Comparison of ENCODE assay signal across 1 cellular context in genomic region chr11:27506200-27507182, GRCh38.
TF ChIP-seq lines count a peak whose summit lies in the region.

Gene LIN7C, minus strand, starts transcription at chr11:27506769. Its CDS starts 17 bp downstream, at chr11:27506752.

TF ChIP-seq in HepG2, 621 proteins besides CTCF, POLR2A, EP300 and RAD21 (continued from another document and continues in another):
- TF ChIP-seq, protein P1, sequence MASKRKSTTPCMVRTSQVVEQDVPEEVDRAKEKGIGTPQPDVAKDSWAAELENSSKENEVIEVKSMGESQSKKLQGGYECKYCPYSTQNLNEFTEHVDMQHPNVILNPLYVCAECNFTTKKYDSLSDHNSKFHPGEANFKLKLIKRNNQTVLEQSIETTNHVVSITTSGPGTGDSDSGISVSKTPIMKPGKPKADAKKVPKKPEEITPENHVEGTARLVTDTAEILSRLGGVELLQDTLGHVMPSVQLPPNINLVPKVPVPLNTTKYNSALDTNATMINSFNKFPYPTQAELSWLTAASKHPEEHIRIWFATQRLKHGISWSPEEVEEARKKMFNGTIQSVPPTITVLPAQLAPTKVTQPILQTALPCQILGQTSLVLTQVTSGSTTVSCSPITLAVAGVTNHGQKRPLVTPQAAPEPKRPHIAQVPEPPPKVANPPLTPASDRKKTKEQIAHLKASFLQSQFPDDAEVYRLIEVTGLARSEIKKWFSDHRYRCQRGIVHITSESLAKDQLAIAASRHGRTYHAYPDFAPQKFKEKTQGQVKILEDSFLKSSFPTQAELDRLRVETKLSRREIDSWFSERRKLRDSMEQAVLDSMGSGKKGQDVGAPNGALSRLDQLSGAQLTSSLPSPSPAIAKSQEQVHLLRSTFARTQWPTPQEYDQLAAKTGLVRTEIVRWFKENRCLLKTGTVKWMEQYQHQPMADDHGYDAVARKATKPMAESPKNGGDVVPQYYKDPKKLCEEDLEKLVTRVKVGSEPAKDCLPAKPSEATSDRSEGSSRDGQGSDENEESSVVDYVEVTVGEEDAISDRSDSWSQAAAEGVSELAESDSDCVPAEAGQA (IDR thresholded peaks at IDR 0.05; ENCODE audit: low read depth): peak; percentile 86
- TF ChIP-seq, protein P1 (CRISPR knock-in tag; IDR thresholded peaks at IDR 0.05; ENCODE audit: borderline replicate concordance): no peak
- TF ChIP-seq BHLHE40 (IDR thresholded peaks at IDR 0.05; ENCODE audit: low read length): no peak
- TF ChIP-seq ZFX (CRISPR knock-in tag; IDR thresholded peaks at IDR 0.05; ENCODE audit: low read depth): peak; percentile 91
- TF ChIP-seq ZNF800 (CRISPR knock-in tag; IDR thresholded peaks at IDR 0.05): no peak
- no peak for TF ChIP-seq MAZ (IDR thresholded peaks at IDR 0.05; ENCODE audit: borderline replicate concordance, low read depth, low read length)
- peak; percentile 73; the same call in 1 of the 2 replicates for TF ChIP-seq MAZ (CRISPR knock-in tag; IDR thresholded peaks at IDR 0.05; ENCODE audit: low read depth)
- no peak; the same call in 1 of the 2 replicates for TF ChIP-seq ZSCAN25 (CRISPR knock-in tag; IDR thresholded peaks at IDR 0.05)
- peak; percentile 95 for TF ChIP-seq KAT8 (CRISPR knock-in tag; IDR thresholded peaks at IDR 0.05)
- peak; percentile 49; the same call in 1 of the 2 replicates for TF ChIP-seq KAT7 (CRISPR knock-in tag; IDR thresholded peaks at IDR 0.05; ENCODE audit: borderline replicate concordance)
- TF ChIP-seq ZNF44 (CRISPR knock-in tag; IDR thresholded peaks at IDR 0.05): no peak
- TF ChIP-seq SIX1 (CRISPR knock-in tag; IDR thresholded peaks at IDR 0.05; ENCODE audit: borderline replicate concordance): no peak; the same call in 1 of the 2 replicates
- TF ChIP-seq, protein P2, sequence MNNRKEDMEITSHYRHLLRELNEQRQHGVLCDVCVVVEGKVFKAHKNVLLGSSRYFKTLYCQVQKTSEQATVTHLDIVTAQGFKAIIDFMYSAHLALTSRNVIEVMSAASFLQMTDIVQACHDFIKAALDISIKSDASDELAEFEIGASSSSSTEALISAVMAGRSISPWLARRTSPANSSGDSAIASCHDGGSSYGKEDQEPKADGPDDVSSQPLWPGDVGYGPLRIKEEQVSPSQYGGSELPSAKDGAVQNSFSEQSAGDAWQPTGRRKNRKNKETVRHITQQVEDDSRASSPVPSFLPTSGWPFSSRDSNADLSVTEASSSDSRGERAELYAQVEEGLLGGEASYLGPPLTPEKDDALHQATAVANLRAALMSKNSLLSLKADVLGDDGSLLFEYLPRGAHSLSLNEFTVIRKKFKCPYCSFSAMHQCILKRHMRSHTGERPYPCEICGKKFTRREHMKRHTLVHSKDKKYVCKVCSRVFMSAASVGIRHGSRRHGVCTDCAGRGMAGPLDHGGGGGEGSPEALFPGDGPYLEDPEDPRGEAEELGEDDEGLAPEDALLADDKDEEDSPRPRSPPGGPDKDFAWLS (CRISPR knock-in tag; IDR thresholded peaks at IDR 0.05; ENCODE audit: borderline replicate concordance): no peak
- TF ChIP-seq ZNF639 (CRISPR knock-in tag; conservative IDR thresholded peaks at IDR 0.05): 0 out of 2 replicates have a peak, but pooled peaks have one; percentile 19
- no peak for TF ChIP-seq CBX1 (IDR thresholded peaks at IDR 0.05; ENCODE audit: low read depth)
- peak; percentile 27; the same call in 1 of the 2 replicates for TF ChIP-seq PAXIP1 (CRISPR knock-in tag; conservative IDR thresholded peaks at IDR 0.05)
- TF ChIP-seq AKNA (CRISPR knock-in tag; IDR thresholded peaks at IDR 0.05; ENCODE audit: borderline replicate concordance): peak; percentile 37; the same call in 1 of the 2 replicates
- no peak for TF ChIP-seq ZNF207 (IDR thresholded peaks at IDR 0.05; ENCODE audit: borderline replicate concordance)
- no peak for TF ChIP-seq ARNT (IDR thresholded peaks at IDR 0.05)
- TF ChIP-seq ZMYM2 (CRISPR knock-in tag; IDR thresholded peaks at IDR 0.05): no peak
- 0 out of 2 replicates have a peak, but pooled peaks have one; percentile 42 for TF ChIP-seq SATB2 (CRISPR knock-in tag; IDR thresholded peaks at IDR 0.05)
- TF ChIP-seq MAX (IDR thresholded peaks at IDR 0.05): peak; percentile 58; the same call in 1 of the 2 replicates
- TF ChIP-seq NR2F6 (IDR thresholded peaks at IDR 0.05): peak; percentile 25; the same call in 1 of the 2 replicates
- peak; percentile 36; the same call in 1 of the 2 replicates for TF ChIP-seq NR2F6 (CRISPR knock-in tag; IDR thresholded peaks at IDR 0.05)
- TF ChIP-seq ARNT2 (CRISPR knock-in tag; IDR thresholded peaks at IDR 0.05; ENCODE audit: low read depth): peak; percentile 87
- TF ChIP-seq NFE2 (CRISPR knock-in tag; IDR thresholded peaks at IDR 0.05): no peak
- no peak for TF ChIP-seq ZSCAN22 (CRISPR knock-in tag; IDR thresholded peaks at IDR 0.05)
- TF ChIP-seq ZNF160 (CRISPR knock-in tag; IDR thresholded peaks at IDR 0.05): 0 out of 2 replicates have a peak, but pooled peaks have one; percentile 16
- peak; percentile 61 for TF ChIP-seq ZNF883 (CRISPR knock-in tag; IDR thresholded peaks at IDR 0.05; ENCODE audit: not compliant biosample characterization)
- TF ChIP-seq, protein P3, sequence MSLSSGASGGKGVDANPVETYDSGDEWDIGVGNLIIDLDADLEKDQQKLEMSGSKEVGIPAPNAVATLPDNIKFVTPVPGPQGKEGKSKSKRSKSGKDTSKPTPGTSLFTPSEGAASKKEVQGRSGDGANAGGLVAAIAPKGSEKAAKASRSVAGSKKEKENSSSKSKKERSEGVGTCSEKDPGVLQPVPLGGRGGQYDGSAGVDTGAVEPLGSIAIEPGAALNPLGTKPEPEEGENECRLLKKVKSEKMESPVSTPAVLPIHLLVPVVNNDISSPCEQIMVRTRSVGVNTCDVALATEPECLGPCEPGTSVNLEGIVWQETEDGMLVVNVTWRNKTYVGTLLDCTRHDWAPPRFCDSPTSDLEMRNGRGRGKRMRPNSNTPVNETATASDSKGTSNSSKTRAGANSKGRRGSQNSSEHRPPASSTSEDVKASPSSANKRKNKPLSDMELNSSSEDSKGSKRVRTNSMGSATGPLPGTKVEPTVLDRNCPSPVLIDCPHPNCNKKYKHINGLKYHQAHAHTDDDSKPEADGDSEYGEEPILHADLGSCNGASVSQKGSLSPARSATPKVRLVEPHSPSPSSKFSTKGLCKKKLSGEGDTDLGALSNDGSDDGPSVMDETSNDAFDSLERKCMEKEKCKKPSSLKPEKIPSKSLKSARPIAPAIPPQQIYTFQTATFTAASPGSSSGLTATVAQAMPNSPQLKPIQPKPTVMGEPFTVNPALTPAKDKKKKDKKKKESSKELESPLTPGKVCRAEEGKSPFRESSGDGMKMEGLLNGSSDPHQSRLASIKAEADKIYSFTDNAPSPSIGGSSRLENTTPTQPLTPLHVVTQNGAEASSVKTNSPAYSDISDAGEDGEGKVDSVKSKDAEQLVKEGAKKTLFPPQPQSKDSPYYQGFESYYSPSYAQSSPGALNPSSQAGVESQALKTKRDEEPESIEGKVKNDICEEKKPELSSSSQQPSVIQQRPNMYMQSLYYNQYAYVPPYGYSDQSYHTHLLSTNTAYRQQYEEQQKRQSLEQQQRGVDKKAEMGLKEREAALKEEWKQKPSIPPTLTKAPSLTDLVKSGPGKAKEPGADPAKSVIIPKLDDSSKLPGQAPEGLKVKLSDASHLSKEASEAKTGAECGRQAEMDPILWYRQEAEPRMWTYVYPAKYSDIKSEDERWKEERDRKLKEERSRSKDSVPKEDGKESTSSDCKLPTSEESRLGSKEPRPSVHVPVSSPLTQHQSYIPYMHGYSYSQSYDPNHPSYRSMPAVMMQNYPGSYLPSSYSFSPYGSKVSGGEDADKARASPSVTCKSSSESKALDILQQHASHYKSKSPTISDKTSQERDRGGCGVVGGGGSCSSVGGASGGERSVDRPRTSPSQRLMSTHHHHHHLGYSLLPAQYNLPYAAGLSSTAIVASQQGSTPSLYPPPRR (CRISPR knock-in tag; IDR thresholded peaks at IDR 0.05; ENCODE audit: borderline replicate concordance): no peak
